Comparison of ENCODE assay signal across 17 cellular contexts in the genomic region with DNA sequence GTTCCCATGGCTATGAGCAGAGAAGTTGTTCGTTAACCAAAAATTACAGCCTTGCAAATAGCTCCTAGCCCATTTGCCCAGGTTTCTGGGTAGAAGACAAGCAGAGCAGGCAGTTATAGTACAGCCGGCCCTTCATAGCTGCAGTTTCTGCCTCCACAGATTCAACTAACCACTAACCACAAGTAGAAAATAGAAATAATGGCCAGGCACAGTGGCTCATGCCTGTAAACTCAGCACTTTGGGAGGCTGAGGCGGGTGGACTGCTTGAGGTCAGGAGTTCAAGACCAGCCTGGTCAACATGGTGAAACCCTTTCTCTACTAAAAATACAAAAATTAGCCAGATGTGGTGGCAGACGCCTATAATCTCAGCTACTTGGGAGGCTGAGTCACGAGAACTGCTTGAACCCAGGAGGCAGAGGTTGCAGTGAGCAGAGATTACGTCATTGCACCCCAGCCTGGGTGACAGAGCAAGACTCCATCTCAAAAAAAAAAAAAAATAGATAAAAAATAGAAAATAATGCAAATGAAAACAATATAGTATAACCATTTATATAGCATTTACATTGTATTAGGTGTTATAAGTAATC. TPM values are rescaled to one million over a fixed set of nuclear protein-coding genes. Genes with fewer than 3 reads are reported as not detected.
"Had no signal": no experiment of that assay in that cellular context is flagged by ENCODE, and none has a peak within 500 bp of the region (broad histone marks: within the 10 kb centered on the region; RNA-seq: fewer than 3 reads in every experiment).

No MANE protein-coding gene starts in this region.

RNA-seq across cellular contexts. Expression of a gene that starts 7.4 kb away (rescaled TPM):
- total RNA-seq: activated CD4-positive, alpha-beta T cell treated with anti-CD3 and anti-CD28 coated beads for 36 hours; activated CD8-positive, alpha-beta T cell treated with anti-CD3 and anti-CD28 coated beads, Interleukin-2, amount 10 ng/mL, durations not matched to agents 7 days and 5 days; activated naive CD4-positive, alpha-beta T cell treated with anti-CD3 and anti-CD28 coated beads, Interleukin-2, amount 50 U/mL, for 72 hours; activated T-cell treated with anti-CD3 and anti-CD28 coated beads, Interleukin-2, amount 50 U/mL, for 72 hours; endothelial cell of umbilical vein; fibroblast of lung; left cardiac atrium; left ventricle myocardium superior; lung microvascular endothelial cell; prostate gland; sciatic nerve; smooth muscle cell; temporal lobe; tibial nerve had no signal
- polyA plus RNA-seq: endothelial cell of umbilical vein, fibroblast of lung, keratinocyte, neural cell, pancreas, smooth muscle cell had no signal
